In the genomic region with DNA sequence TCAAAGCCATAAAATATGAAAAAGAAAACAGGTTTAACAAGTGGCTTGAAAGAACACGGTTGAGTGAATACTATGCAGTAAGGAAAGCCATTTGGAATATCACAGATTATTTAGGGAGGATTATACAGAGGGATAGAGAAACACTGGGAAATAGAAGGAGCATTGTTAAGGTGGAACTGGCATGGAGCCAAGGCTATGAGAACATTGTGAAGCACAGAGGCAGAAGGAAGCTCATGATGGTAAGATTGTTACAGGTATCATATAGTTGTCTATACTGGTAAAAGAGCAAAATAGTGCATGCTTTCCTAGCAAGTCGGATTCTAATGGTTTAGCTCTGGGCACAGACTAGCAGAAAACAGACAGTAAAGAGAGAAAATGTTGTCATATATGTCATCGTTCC, we compare ENCODE assay signal across 17 cellular contexts.
DNase-seq lines count a peak whose midpoint lies in the region; ATAC-seq, FAIRE-seq and TF ChIP-seq lines count a peak whose summit lies in the region.
"Had no signal": no experiment of that assay in that cellular context is flagged by ENCODE, and none has a peak within 500 bp of the region (broad histone marks: within the 10 kb centered on the region; RNA-seq: fewer than 3 reads in every experiment).

No MANE protein-coding gene starts in this region.

- TF ChIP-seq CTCF in bronchial epithelial cell (IDR thresholded peaks at IDR 0.05; ENCODE audit: insufficient read depth, low read length, severe bottlenecking): no peak

- no peak for FAIRE-seq in bronchial epithelial cell (lab: Jason Lieb, UNC)
- FAIRE-seq: GM12878, RCC 7860 had no signal

- DNase-seq in DMS53 (lab: John Stamatoyannopoulos, UW) (peak; percentile 32), DMS53 treated with DMSO at 0.1 percent for 48 hours (lab: John Stamatoyannopoulos, UW; ENCODE audit: unreplicated experiment) (no peak), NCI-H1048 (lab: John Stamatoyannopoulos, UW) (peak; percentile 84), bronchial epithelial cell (ENCODE audit: low read depth) (peak; percentile 21), medulla oblongata (ENCODE audit: extremely low spot score) (peak; percentile 30), CD1c-positive myeloid dendritic cell (ENCODE audit: extremely low spot score) (no peak)
- DNase-seq: 8988T, amygdala, kidney glomerular epithelial cell, NCI-H446 had no signal

- H3K36me3 ChIP-seq in bronchial epithelial cell (ENCODE audit: control insufficient read depth, insufficient read depth, low read length): no peaks in the 10 kb centered on the region
- H3K36me3 ChIP-seq: esophagus muscularis mucosa had no signal

- H3K27me3 ChIP-seq in bronchial epithelial cell (ENCODE audit: control insufficient read depth, insufficient read depth, low read length): no peaks in the 10 kb centered on the region
- H3K27me3 ChIP-seq: esophagus muscularis mucosa had no signal

- H3K4me3 ChIP-seq in bronchial epithelial cell (ENCODE audit: low read depth, low read length): no peak overlapping the region
- H3K4me3 ChIP-seq: esophagus muscularis mucosa, GM12878, skin epidermis had no signal

- no peak for ATAC-seq in GM19328 (IDR thresholded peaks at IDR 0.05; ENCODE audit: unreplicated experiment)
- no peak for ATAC-seq in HG02588 (IDR thresholded peaks at IDR 0.05; ENCODE audit: unreplicated experiment)
- ATAC-seq: stimulated activated memory B cell treated with anti-CD40 and anti-IgM and Interleukin-4, amounts not matched to agents 10 μg/mL and 1 μg/mL and 100 μg/mL, for 72 hours had no signal

Comparison
In these comparisons a context has a peak if more than half of its experiments do, and no peak if none do; other contexts are left out.
1. DNase-seq: peak in DMS53 (single experiment), NCI-H1048 (single experiment), bronchial epithelial cell (single experiment) and medulla oblongata (single experiment); none in DMS53 treated with DMSO at 0.1 percent for 48 hours (single experiment) and CD1c-positive myeloid dendritic cell (single experiment).